ENCODE assay signal across 1 cellular context in the genomic region with DNA sequence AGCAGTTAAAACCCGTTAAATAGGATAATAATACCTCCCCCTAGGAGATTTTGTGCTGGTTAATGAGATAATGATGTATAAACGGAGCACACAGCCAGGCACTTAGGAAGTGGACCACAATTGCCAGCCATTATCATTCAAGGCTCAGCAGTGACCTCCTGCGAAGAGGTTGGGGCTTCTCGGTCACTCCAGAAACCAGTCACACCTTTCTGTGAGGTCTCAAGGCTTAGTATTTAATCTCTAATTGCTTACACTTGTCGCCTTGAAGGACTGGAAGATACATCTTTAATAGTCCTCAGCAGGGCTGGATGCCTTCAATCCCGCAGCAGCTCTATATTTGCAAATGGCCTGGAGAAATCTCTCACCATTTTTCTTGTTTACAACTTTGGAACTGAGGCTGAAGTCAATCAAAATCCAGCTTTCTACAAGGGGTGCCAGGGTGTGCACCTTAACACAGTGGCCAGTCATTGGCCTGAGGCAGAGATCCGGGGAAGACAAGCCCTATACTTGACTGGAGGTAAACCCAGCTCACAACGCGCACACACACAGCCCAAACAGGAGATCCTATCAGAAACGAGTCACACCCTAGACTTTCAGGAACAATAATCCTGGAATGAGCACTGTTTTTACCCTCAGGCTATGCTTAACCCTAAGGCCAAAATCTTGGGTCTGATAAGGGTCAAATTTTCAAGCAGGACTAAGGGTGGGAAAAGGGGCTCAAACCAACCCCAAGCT.
TF ChIP-seq lines count a peak whose summit lies in the region.

No MANE protein-coding gene starts in this region.

TF ChIP-seq in IMR-90, 13 proteins besides CTCF, POLR2A, EP300 and RAD21 (continued from another document):
- TF ChIP-seq, protein P1, sequence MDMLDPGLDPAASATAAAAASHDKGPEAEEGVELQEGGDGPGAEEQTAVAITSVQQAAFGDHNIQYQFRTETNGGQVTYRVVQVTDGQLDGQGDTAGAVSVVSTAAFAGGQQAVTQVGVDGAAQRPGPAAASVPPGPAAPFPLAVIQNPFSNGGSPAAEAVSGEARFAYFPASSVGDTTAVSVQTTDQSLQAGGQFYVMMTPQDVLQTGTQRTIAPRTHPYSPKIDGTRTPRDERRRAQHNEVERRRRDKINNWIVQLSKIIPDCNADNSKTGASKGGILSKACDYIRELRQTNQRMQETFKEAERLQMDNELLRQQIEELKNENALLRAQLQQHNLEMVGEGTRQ (IDR thresholded peaks at IDR 0.05; ENCODE audit: low read depth, low read length), result no peak
- TF ChIP-seq MAFK (IDR thresholded peaks at IDR 0.05; ENCODE audit: low read depth, low read length) (no peak), CEBPB (IDR thresholded peaks at IDR 0.05; ENCODE audit: low read depth, low read length) (no peak), MXI1 (IDR thresholded peaks at IDR 0.05; ENCODE audit: borderline replicate concordance, low read depth, low read length) (no peak), SMC3 (IDR thresholded peaks at IDR 0.05; ENCODE audit: low read depth, low read length) (no peak), FOS (IDR thresholded peaks at IDR 0.05; ENCODE audit: low read depth, low read length) (no peak), RFX5 (IDR thresholded peaks at IDR 0.05; ENCODE audit: low read depth, low read length) (no peak)
